Comparison of ENCODE assay signal across 33 cellular contexts in genomic region chrX:68824152-68824433, GRCh38.
"Had no signal": no experiment of that assay in that cellular context is flagged by ENCODE, and none has a peak within 500 bp of the region (broad histone marks: within the 10 kb centered on the region; RNA-seq: fewer than 3 reads in every experiment).

No MANE protein-coding gene starts in this region.

- H3K4me3 Mint-ChIP-seq: activated B cell treated with CpG ODN at 0.5 μM for 24 hours; activated CD4-positive, alpha-beta memory T cell treated with anti-CD3 and anti-CD28 coated beads for 36 hours; activated CD4-positive, alpha-beta T cell treated with anti-CD3 and anti-CD28 coated beads, Interleukin-2, amount 10 ng/mL, durations not matched to agents 24 days and 14 days; activated CD8-positive, alpha-beta T cell treated with anti-CD3 and anti-CD28 coated beads for 36 hours; activated naive CD4-positive, alpha-beta T cell treated with anti-CD3 and anti-CD28 coated beads, Interleukin-2, amount 10 ng/mL, durations not matched to agents 7 days and 5 days; activated naive CD4-positive, alpha-beta T cell treated with anti-CD3 and anti-CD28 coated beads, Interleukin-2, amount 50 U/mL, for 24 hours; activated naive CD8-positive, alpha-beta T cell; activated naive CD8-positive, alpha-beta T cell treated with anti-CD3 and anti-CD28 coated beads, Interleukin-2, amount 10 ng/mL, durations not matched to agents 7 days and 5 days; activated naive CD8-positive, alpha-beta T cell treated with anti-CD3 and anti-CD28 coated beads, Interleukin-2, amount 50 U/mL, for 24 hours; activated T-helper 1 cell treated with anti-CD3 and anti-CD28 coated beads, Interleukin-12 subunit alpha, Interleukin-12 subunit beta, Interleukin-2, Interleukin-4 antibody, amounts not matched to agents 30 ng/mL and 10 ng/mL and 1 ng/mL, durations not matched to agents 14 hours and 24 hours and 36 hours; activated T-helper 17 cell treated with anti-CD3 and anti-CD28 coated beads, Interleukin-2, amount 50 U/mL, for 72 hours; brain; T-helper 1 cell treated with Interleukin-12 subunit alpha and Interleukin-12 subunit beta and Interleukin-4 antibody, amounts not matched to agents 30 μg/mL and 1 μg/mL, for 36 hours; T-helper 2 cell treated with Interferon-gamma antibody and Interleukin-4, amounts not matched to agents 5 μg/mL and 100 μg/mL, for 36 hours had no signal

- H3K36me3 Mint-ChIP-seq: activated CD4-positive, alpha-beta memory T cell treated with anti-CD3 and anti-CD28 coated beads for 36 hours; activated naive CD4-positive, alpha-beta T cell treated with anti-CD3 and anti-CD28 coated beads, Interleukin-2, amount 10 ng/mL, durations not matched to agents 7 days and 5 days; activated naive CD4-positive, alpha-beta T cell treated with anti-CD3 and anti-CD28 coated beads, Interleukin-2, amount 50 U/mL, for 24 hours; activated naive CD8-positive, alpha-beta T cell; activated naive CD8-positive, alpha-beta T cell treated with anti-CD3 and anti-CD28 coated beads, Interleukin-2, amount 10 ng/mL, durations not matched to agents 7 days and 5 days; brain had no signal

- H3K36me3 ChIP-seq: ascending aorta, cardiac muscle cell had no signal

- H3K27me3 Mint-ChIP-seq: activated B cell treated with CpG ODN at 0.5 μM for 24 hours; activated CD4-positive, alpha-beta memory T cell treated with anti-CD3 and anti-CD28 coated beads for 36 hours; activated CD4-positive, alpha-beta T cell treated with anti-CD3 and anti-CD28 coated beads, Interleukin-2, amount 10 ng/mL, durations not matched to agents 24 days and 14 days; activated CD8-positive, alpha-beta T cell treated with anti-CD3 and anti-CD28 coated beads for 36 hours; activated naive CD4-positive, alpha-beta T cell treated with anti-CD3 and anti-CD28 coated beads, Interleukin-2, amount 50 U/mL, for 24 hours; activated naive CD8-positive, alpha-beta T cell; activated naive CD8-positive, alpha-beta T cell treated with anti-CD3 and anti-CD28 coated beads, Interleukin-2, amount 10 ng/mL, durations not matched to agents 7 days and 5 days; activated naive CD8-positive, alpha-beta T cell treated with anti-CD3 and anti-CD28 coated beads, Interleukin-2, amount 50 U/mL, for 24 hours; activated T-helper 17 cell treated with anti-CD3 and anti-CD28 coated beads, Interleukin-2, amount 50 U/mL, for 72 hours had no signal

- H3K9me3 ChIP-seq: ascending aorta had no signal

- H3K27me3 ChIP-seq: ascending aorta, cardiac muscle cell had no signal

- H3K27ac ChIP-seq: ascending aorta, cardiac muscle cell, VCaP had no signal

- ATAC-seq: activated CD8-positive, alpha-beta T cell treated with anti-CD3 and anti-CD28 coated beads for 36 hours; activated naive CD8-positive, alpha-beta T cell treated with anti-CD3 and anti-CD28 coated beads, Interleukin-2, amount 50 U/mL, for 24 hours; activated T-helper 17 cell treated with anti-CD3 and anti-CD28 coated beads, Interleukin-2, amount 50 U/mL, for 72 hours had no signal

- H3K27ac Mint-ChIP-seq: activated B cell treated with CpG ODN at 0.5 μM for 24 hours; activated CD4-positive, alpha-beta memory T cell treated with anti-CD3 and anti-CD28 coated beads for 36 hours; activated CD4-positive, alpha-beta T cell treated with anti-CD3 and anti-CD28 coated beads, Interleukin-2, amount 10 ng/mL, durations not matched to agents 24 days and 14 days; activated CD8-positive, alpha-beta T cell treated with anti-CD3 and anti-CD28 coated beads for 36 hours; activated naive CD4-positive, alpha-beta T cell treated with anti-CD3 and anti-CD28 coated beads, Interleukin-2, amount 10 ng/mL, durations not matched to agents 7 days and 5 days; activated naive CD4-positive, alpha-beta T cell treated with anti-CD3 and anti-CD28 coated beads, Interleukin-2, amount 50 U/mL, for 24 hours; activated naive CD8-positive, alpha-beta T cell; activated naive CD8-positive, alpha-beta T cell treated with anti-CD3 and anti-CD28 coated beads, Interleukin-2, amount 10 ng/mL, durations not matched to agents 7 days and 5 days; activated naive CD8-positive, alpha-beta T cell treated with anti-CD3 and anti-CD28 coated beads, Interleukin-2, amount 50 U/mL, for 24 hours; activated T-helper 1 cell treated with anti-CD3 and anti-CD28 coated beads, Interleukin-12 subunit alpha, Interleukin-12 subunit beta, Interleukin-2, Interleukin-4 antibody, amounts not matched to agents 30 ng/mL and 10 ng/mL and 1 ng/mL, durations not matched to agents 14 hours and 24 hours and 36 hours; activated T-helper 17 cell treated with anti-CD3 and anti-CD28 coated beads, Interleukin-2, amount 50 U/mL, for 72 hours; brain; T-helper 1 cell treated with Interleukin-12 subunit alpha and Interleukin-12 subunit beta and Interleukin-4 antibody, amounts not matched to agents 30 μg/mL and 1 μg/mL, for 36 hours; T-helper 2 cell treated with Interferon-gamma antibody and Interleukin-4, amounts not matched to agents 5 μg/mL and 100 μg/mL, for 36 hours had no signal

- H3K4me3 ChIP-seq: ascending aorta, cardiac muscle cell had no signal

- H3K4me1 ChIP-seq: ascending aorta had no signal

- DNase-seq: activated B cell treated with CpG ODN at 0.5 μM for 24 hours; activated CD4-positive, alpha-beta memory T cell treated with anti-CD3 and anti-CD28 coated beads for 36 hours; activated CD4-positive, alpha-beta T cell treated with anti-CD3 and anti-CD28 coated beads for 4 hours; activated CD4-positive, alpha-beta T cell treated with anti-CD3 and anti-CD28 coated beads, Interleukin-2, amount 10 ng/mL, durations not matched to agents 24 days and 14 days; activated CD4-positive, alpha-beta T cell treated with anti-CD3 and anti-CD28 coated beads, Interleukin-2, amount 50 U/mL, for 1 hour; activated CD4-positive, alpha-beta T cell treated with anti-CD3 and anti-CD28 coated beads, Interleukin-2, amount 50 U/mL, for 4 hours; activated CD4-positive, CD25-positive, alpha-beta regulatory T cell treated with anti-CD3 and anti-CD28 coated beads, Interleukin-2, amount 50 U/mL, for 72 hours; activated CD8-positive, alpha-beta memory T cell treated with anti-CD3 and anti-CD28 coated beads, Interleukin-2, amount 50 U/mL, for 4 hours; activated CD8-positive, alpha-beta T cell treated with anti-CD3 and anti-CD28 coated beads for 36 hours; activated effector memory CD4-positive, alpha-beta T cell treated with Interleukin-2 at 50 U/mL for 16 hours; activated gamma-delta T cell; activated naive CD4-positive, alpha-beta T cell treated with anti-CD3 and anti-CD28 coated beads, Interleukin-2, amount 10 ng/mL, durations not matched to agents 7 days and 5 days; activated naive CD4-positive, alpha-beta T cell treated with Interleukin-2 at 50 U/mL for 16 hours; activated naive CD8-positive, alpha-beta T cell treated with anti-CD3 and anti-CD28 coated beads, Interleukin-2, amount 10 ng/mL, durations not matched to agents 7 days and 5 days; activated naive CD8-positive, alpha-beta T cell treated with anti-CD3 and anti-CD28 coated beads, Interleukin-2, amount 50 U/mL, for 24 hours; amygdala; anterior cingulate cortex; central memory CD4-positive, alpha-beta T cell; SW 1271; T-helper 1 cell; T-helper 2 cell; T-helper 9 cell had no signal

- FAIRE-seq: TTC549 had no signal

- H3K9me3 Mint-ChIP-seq: activated B cell treated with CpG ODN at 0.5 μM for 24 hours; activated CD4-positive, alpha-beta memory T cell treated with anti-CD3 and anti-CD28 coated beads for 36 hours; activated CD4-positive, alpha-beta T cell treated with anti-CD3 and anti-CD28 coated beads, Interleukin-2, amount 10 ng/mL, durations not matched to agents 24 days and 14 days; activated CD8-positive, alpha-beta T cell treated with anti-CD3 and anti-CD28 coated beads for 36 hours; activated naive CD4-positive, alpha-beta T cell treated with anti-CD3 and anti-CD28 coated beads, Interleukin-2, amount 10 ng/mL, durations not matched to agents 7 days and 5 days; activated naive CD4-positive, alpha-beta T cell treated with anti-CD3 and anti-CD28 coated beads, Interleukin-2, amount 50 U/mL, for 24 hours; activated naive CD8-positive, alpha-beta T cell treated with anti-CD3 and anti-CD28 coated beads, Interleukin-2, amount 10 ng/mL, durations not matched to agents 7 days and 5 days; activated naive CD8-positive, alpha-beta T cell treated with anti-CD3 and anti-CD28 coated beads, Interleukin-2, amount 50 U/mL, for 24 hours; activated T-helper 1 cell treated with anti-CD3 and anti-CD28 coated beads, Interleukin-12 subunit alpha, Interleukin-12 subunit beta, Interleukin-2, Interleukin-4 antibody, amounts not matched to agents 30 ng/mL and 10 ng/mL and 1 ng/mL, durations not matched to agents 14 hours and 24 hours and 36 hours; activated T-helper 17 cell treated with anti-CD3 and anti-CD28 coated beads, Interleukin-2, amount 50 U/mL, for 72 hours; T-helper 1 cell treated with Interleukin-12 subunit alpha and Interleukin-12 subunit beta and Interleukin-4 antibody, amounts not matched to agents 30 μg/mL and 1 μg/mL, for 36 hours; T-helper 2 cell treated with Interferon-gamma antibody and Interleukin-4, amounts not matched to agents 5 μg/mL and 100 μg/mL, for 36 hours had no signal
